Comparison of ENCODE assay signal across 8 cellular contexts in genomic region chr19:16888629-16889371, GRCh38. TPM values are rescaled to one million over a fixed set of nuclear protein-coding genes. Genes with fewer than 3 reads are reported as not detected.
DNase-seq lines count a peak whose midpoint lies in the region; ATAC-seq, FAIRE-seq and TF ChIP-seq lines count a peak whose summit lies in the region.

TSS of gene F2RL3 (plus strand) at chr19:16888999. CDS start at chr19:16889190, 191 bp downstream.

- no peak within 1 kb of the TSS for H2BK120ac ChIP-seq in H1 (replicated peaks; ENCODE audit: low read depth, low read length)

- H3K4me3 ChIP-seq in H1 (ENCODE audit: extremely low read depth in 1 of 4, insufficient read depth in 2 of 4, low read depth in 3 of 4, low read length in 4 of 4) = no peak within 1 kb of the TSS

- H2AK5ac ChIP-seq in H1 (ENCODE audit: low read depth, low read length) = no peak within 1 kb of the TSS

- TF ChIP-seq RAD21 in H1 (IDR thresholded peaks at IDR 0.05 in 1 of 2, conservative IDR thresholded peaks at IDR 0.05 in 1 of 2; ENCODE audit: low read depth in 2 of 2, low read length in 2 of 2) = no peak

- intact Hi-C loops in sciatic nerve (cut with DNase I) = no loop called here

- no peak within 1 kb of the TSS for H2BK5ac ChIP-seq in H1 (ENCODE audit: low read depth, low read length)

- CTCF ChIA-PET in H1 (lab: Charles Lee; ENCODE audit: partially characterized antibody) = interaction anchor here (0.8 kb wide), 1 partner anchor 119 kb away, joined by 3 read pairs; no protein-coding TSS in a partner anchor

- no peaks in the 10 kb centered on the region; a peak in 1 of 7 replicates for H3K4me1 ChIP-seq in H1 (replicated peaks in 1 of 4; ENCODE audit: control insufficient read depth in 3 of 4, insufficient read depth in 4 of 4, low read length in 3 of 4)

- WGBS in H1 (ENCODE audit: extremely low coverage in 1 of 2, insufficient coverage in 1 of 2, insufficient read length in 1 of 2, insufficient replicate concordance in 2 of 2, low coverage in 1 of 2, low lambda C conversion rate in 2 of 2, missing lambda C conversion rate in 1 of 2), 2 experiments = 92% methylated on average over 29 of the region's 31 CpGs; no CpG with 5 or more reads in 1 of the 2 experiments

- TF ChIP-seq POLR2A in H1 (IDR thresholded peaks at IDR 0.05; ENCODE audit: control extremely low read depth in 1 of 2, low read depth in 2 of 2, low read length in 2 of 2) = no peak

- 0 out of 4 replicates have a peak, but pooled peaks cover 0 to under 1% of the 10 kb centered on the region in 2 experiments for H3K9me3 ChIP-seq in H1 (ENCODE audit: insufficient read depth in 2 of 2, low read depth in 1 of 2, low read length in 1 of 2)

- H4K5ac ChIP-seq in H1 (ENCODE audit: insufficient read length, low read depth, low read length) = no peak within 1 kb of the TSS

- no peaks in the 10 kb centered on the region for H3K79me2 ChIP-seq in H1 (ENCODE audit: control insufficient read depth in 1 of 2, insufficient read depth in 2 of 2, low read length in 2 of 2)

- peak within 1 kb of the TSS; percentile 68 for H4K8ac ChIP-seq in H1 (ENCODE audit: extremely low read depth, insufficient read depth, low read length)

- H3K23me2 ChIP-seq in H1 (ENCODE audit: low read depth, low read length) = no peaks in the 10 kb centered on the region

- no peak within 1 kb of the TSS for H3K56ac ChIP-seq in H1 (replicated peaks; ENCODE audit: insufficient read length, low read depth, low read length)

- no peak for TF ChIP-seq EP300 in H1 (IDR thresholded peaks at IDR 0.05; ENCODE audit: borderline replicate concordance in 1 of 2, low read depth in 2 of 2, low read length in 2 of 2)

- H2BK20ac ChIP-seq in H1 (ENCODE audit: low read length) = no peak within 1 kb of the TSS

- no peak within 1 kb of the TSS for H3K4me2 ChIP-seq in H1 (ENCODE audit: insufficient read depth in 1 of 2, low read depth in 2 of 2, low read length in 2 of 2)

- no peak within 1 kb of the TSS for H3K27ac ChIP-seq in H1 (ENCODE audit: low read depth, low read length)

- in situ Hi-C loops in GM13977 (cut with MboI; ENCODE audit: low pct_unique_long_range_greater_than_20kb, low sequenced_read_pairs, unreplicated experiment) (no loop called here), KBM-7 (cut with MboI; ENCODE audit: low pct_unique_long_range_greater_than_20kb, low sequenced_read_pairs) (no loop called here)

- no peaks in the 10 kb centered on the region for H3K36me3 ChIP-seq in H1 (ENCODE audit: control insufficient read depth in 2 of 4, insufficient read depth in 4 of 4, low read length in 3 of 4)

- H2BK12ac ChIP-seq in H1 (ENCODE audit: low read depth, low read length) = peak within 1 kb of the TSS; percentile 27; the same call in 1 of the 2 replicates

- H3K23ac ChIP-seq in H1 (ENCODE audit: insufficient read length) = no peak within 1 kb of the TSS

- no peaks in the 10 kb centered on the region for H3K27me3 ChIP-seq in H1 (replicated peaks in 1 of 4; ENCODE audit: control insufficient read depth in 3 of 4, extremely low read depth in 1 of 4, insufficient read depth in 3 of 4, low read length in 3 of 4)

- H2BK15ac ChIP-seq in H1 (ENCODE audit: low read length) = no peak within 1 kb of the TSS

- H3K9ac ChIP-seq in H1 (replicated peaks in 1 of 4; ENCODE audit: extremely low read depth in 1 of 4, low read depth in 3 of 4, low read length in 3 of 4) = no peak within 1 kb of the TSS

- peak; percentile 62 for ATAC-seq in sciatic nerve
- no peak for ATAC-seq in HG02610 (IDR thresholded peaks at IDR 0.05; ENCODE audit: unreplicated experiment)

- H3K14ac ChIP-seq in H1 (ENCODE audit: insufficient read length) = no peak within 1 kb of the TSS

- DNase-seq in GM13977 (ENCODE audit: low spot score) = peak; percentile 76
- peak; percentile 97 for DNase-seq in KBM-7
- DNase-seq in H1 (ENCODE audit: low read depth in 1 of 2, low spot score in 2 of 2) = no peak
- peak; percentile 63 for DNase-seq in sciatic nerve (ENCODE audit: low spot score)
- no peak for DNase-seq in NCI-H526 (lab: John Stamatoyannopoulos, UW)
- no peak for DNase-seq in NCI-H1417 (lab: John Stamatoyannopoulos, UW)
- DNase-seq in stimulated activated CD4-positive, alpha-beta T cell treated with anti-CD3 and anti-CD28 coated beads, Interleukin-12 subunit alpha, Interleukin-12 subunit beta, amount 100 ng/mL, for 4 hours = no peak

- no peak within 1 kb of the TSS for H4K91ac ChIP-seq in H1 (replicated peaks; ENCODE audit: insufficient read length, low read length)

- H3K18ac ChIP-seq in H1 (ENCODE audit: extremely low read depth, low read length) = no peak within 1 kb of the TSS

- no peaks in the 10 kb centered on the region for H4K20me1 ChIP-seq in H1 (replicated peaks in 1 of 2; ENCODE audit: control insufficient read depth in 1 of 2, insufficient read depth in 2 of 2, low read length in 2 of 2)

- POLR2A ChIA-PET in H1 (lab: Charles Lee; ENCODE audit: partially characterized antibody) = interaction anchor here (0.6 to 1.1 kb wide), 2 partner anchors 29 to 175 kb away, joined by 3 read pairs; no protein-coding TSS in a partner anchor

- no peak for FAIRE-seq in H1 (lab: Jason Lieb, UNC)

- no peak within 1 kb of the TSS for H3K4ac ChIP-seq in H1 (replicated peaks; ENCODE audit: insufficient read length, low read depth, low read length)

- H3K79me1 ChIP-seq in H1 (ENCODE audit: low read depth, low read length) = no peaks in the 10 kb centered on the region

- no peak for TF ChIP-seq CTCF in GM13977 (IDR thresholded peaks at IDR 0.05; ENCODE audit: extremely low read depth, insufficient read depth, missing control alignments)
- no peak for TF ChIP-seq CTCF in H1 (IDR thresholded peaks at IDR 0.05; ENCODE audit: control extremely low read depth in 1 of 3, insufficient read depth in 1 of 3, low read depth in 1 of 3, low read length in 3 of 3)

- H2AFZ ChIP-seq in H1 (ENCODE audit: low read length) = no peak within 1 kb of the TSS

TF ChIP-seq in H1, 55 proteins besides CTCF, POLR2A, EP300 and RAD21:
- TF ChIP-seq SP1 (IDR thresholded peaks at IDR 0.05; ENCODE audit: low read depth, low read length) = no peak
- TF ChIP-seq EGR1 (IDR thresholded peaks at IDR 0.05; ENCODE audit: borderline replicate concordance, low read depth, low read length) = no peak
- TF ChIP-seq, protein P1, sequence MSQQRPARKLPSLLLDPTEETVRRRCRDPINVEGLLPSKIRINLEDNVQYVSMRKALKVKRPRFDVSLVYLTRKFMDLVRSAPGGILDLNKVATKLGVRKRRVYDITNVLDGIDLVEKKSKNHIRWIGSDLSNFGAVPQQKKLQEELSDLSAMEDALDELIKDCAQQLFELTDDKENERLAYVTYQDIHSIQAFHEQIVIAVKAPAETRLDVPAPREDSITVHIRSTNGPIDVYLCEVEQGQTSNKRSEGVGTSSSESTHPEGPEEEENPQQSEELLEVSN (IDR thresholded peaks at IDR 0.05) = no peak
- no peak for TF ChIP-seq CBX5 (IDR thresholded peaks at IDR 0.05; ENCODE audit: low read depth, low read length)
- no peak for TF ChIP-seq HDAC2 (IDR thresholded peaks at IDR 0.05; ENCODE audit: borderline replicate concordance in 1 of 2, low read depth in 2 of 2, low read length in 2 of 2)
- TF ChIP-seq SRF (IDR thresholded peaks at IDR 0.05; ENCODE audit: low read depth, low read length) = no peak
- no peak for TF ChIP-seq KDM1A (IDR thresholded peaks at IDR 0.05; ENCODE audit: borderline replicate concordance, low read length)
- TF ChIP-seq CREB1 (IDR thresholded peaks at IDR 0.05) = no peak
- no peak for TF ChIP-seq EZH2 (IDR thresholded peaks at IDR 0.05; ENCODE audit: low read depth, low read length, severe bottlenecking)
- TF ChIP-seq BRCA1 (IDR thresholded peaks at IDR 0.05; ENCODE audit: low read depth, low read length) = no peak
- no peak for TF ChIP-seq JUND (IDR thresholded peaks at IDR 0.05; ENCODE audit: low read length)
- no peak for TF ChIP-seq ZNF274 (IDR thresholded peaks at IDR 0.05; ENCODE audit: borderline replicate concordance, extremely low read depth, low read length)
- TF ChIP-seq GTF2F1 (IDR thresholded peaks at IDR 0.05; ENCODE audit: borderline replicate concordance, low read depth, low read length) = no peak
- TF ChIP-seq CTBP2 (IDR thresholded peaks at IDR 0.05; ENCODE audit: borderline replicate concordance, insufficient read depth, insufficient read length, low read length) = no peak
- no peak for TF ChIP-seq POU5F1 (IDR thresholded peaks at IDR 0.05; ENCODE audit: low read depth, low read length)
- no peak for TF ChIP-seq YY1 (IDR thresholded peaks at IDR 0.05; ENCODE audit: low read depth, low read length)

RNA-seq across cellular contexts. Expression of gene F2RL3, which starts in this region (rescaled TPM):
- not detected in 2 replicates for total RNA-seq in H1 (2021; fragmentation: NEBNext Ultra II Directional; extraction: Animal tissue kit (Norgen Biotek cat#: 25700))
- not detected in 2 replicates for polyA plus RNA-seq in H1 (2011; rRNA removed)
- polyA plus RNA-seq in H1 (2011; cell fraction: cytosol; rRNA removed) = not detected
- polyA plus RNA-seq in H1 (2011; cell fraction: nucleus; rRNA removed) = not detected
- polyA plus RNA-seq in H1 (2012, experiment 1 of 2) = not detected in 4 replicates
- not detected for polyA plus RNA-seq in H1 (2012, experiment 2 of 2)
- polyA plus RNA-seq in H1 (2013, experiment 1 of 2) = not detected
- polyA plus RNA-seq in H1 (2013, experiment 2 of 2) = not detected
- not detected in 2 replicates for polyA minus RNA-seq in H1 (2011; rRNA and poly(A)+ RNA removed)
- polyA minus RNA-seq in H1 (2011; cell fraction: cytosol; rRNA and poly(A)+ RNA removed) = not detected
- not detected for polyA minus RNA-seq in H1 (2011; cell fraction: nucleus; rRNA and poly(A)+ RNA removed)
- 2.5 TPM for total RNA-seq in sciatic nerve

Comparison
In these comparisons a context has a peak if more than half of its experiments do, and no peak if none do; other contexts are left out.
1. DNase-seq: peak in GM13977 (single experiment), KBM-7 (single experiment) and sciatic nerve (single experiment); none in H1 (0 of 2), NCI-H526 (0 of 2), NCI-H1417 (0 of 3) and stimulated activated CD4-positive, alpha-beta T cell treated with anti-CD3 and anti-CD28 coated beads, Interleukin-12 subunit alpha, Interleukin-12 subunit beta, amount 100 ng/mL, for 4 hours (single experiment).